Comparison of ENCODE assay signal across 1 cellular context in genomic region chr12:31948697-31949359, GRCh38.
TF ChIP-seq lines count a peak whose summit lies in the region.
"Not testable (repeated sequence)": the region's sequence is repeated elsewhere in the genome, so short reads cannot be mapped to it uniquely, and the experiment has no call there.

No MANE protein-coding gene starts in this region.

TF ChIP-seq in HepG2, 621 proteins besides CTCF, POLR2A, EP300 and RAD21 (continued from another document and continues in another):
- peak; percentile 75; the same call in 1 of the 2 replicates for TF ChIP-seq ZNF414 (CRISPR knock-in tag; IDR thresholded peaks at IDR 0.05)
- TF ChIP-seq ATF2 (CRISPR knock-in tag; IDR thresholded peaks at IDR 0.05) = peak; percentile 68; the same call in 1 of the 2 replicates
- TF ChIP-seq IRF2 (CRISPR knock-in tag; IDR thresholded peaks at IDR 0.05) = 0 out of 2 replicates have a peak, but pooled peaks have one; percentile 18
- peak; percentile 43; the same call in 1 of the 2 replicates for TF ChIP-seq ZNF746 (CRISPR knock-in tag; IDR thresholded peaks at IDR 0.05)
- peak; percentile 94 for TF ChIP-seq RCOR2 (CRISPR knock-in tag; IDR thresholded peaks at IDR 0.05)
- TF ChIP-seq CREB1 (IDR thresholded peaks at IDR 0.05) = peak; percentile 48; the same call in 1 of the 2 replicates
- peak; percentile 58 for TF ChIP-seq CREB1 (CRISPR knock-in tag; IDR thresholded peaks at IDR 0.05)
- TF ChIP-seq TOPORS (CRISPR knock-in tag; IDR thresholded peaks at IDR 0.05) = 0 out of 2 replicates have a peak, but pooled peaks have one; percentile 23
- TF ChIP-seq CBX5 (CRISPR knock-in tag; IDR thresholded peaks at IDR 0.05; ENCODE audit: borderline replicate concordance) = 0 out of 2 replicates have a peak, but pooled peaks have one; percentile 63
- TF ChIP-seq NR2F1 (CRISPR knock-in tag; IDR thresholded peaks at IDR 0.05) = peak; percentile 96 to 98
- TF ChIP-seq HDAC2 (CRISPR knock-in tag; IDR thresholded peaks at IDR 0.05) = peak; percentile 79
- peak; percentile 95 for TF ChIP-seq HNF4G (IDR thresholded peaks at IDR 0.05; ENCODE audit: borderline replicate concordance, low read depth, low read length)
- peak; percentile 97 for TF ChIP-seq HNF4G (CRISPR knock-in tag; IDR thresholded peaks at IDR 0.05; ENCODE audit: borderline replicate concordance, low read depth)
- peak; percentile 84 for TF ChIP-seq MED1 (CRISPR knock-in tag; IDR thresholded peaks at IDR 0.05)
- TF ChIP-seq ZNF609 (CRISPR knock-in tag; IDR thresholded peaks at IDR 0.05; ENCODE audit: borderline replicate concordance) = peak; percentile 53; the same call in 1 of the 2 replicates
- TF ChIP-seq TFE3 (CRISPR knock-in tag; IDR thresholded peaks at IDR 0.05) = peak; percentile 95
- peak; percentile 37; the same call in 1 of the 2 replicates for TF ChIP-seq IKZF5 (CRISPR knock-in tag; IDR thresholded peaks at IDR 0.05)
- peak; percentile 69 for TF ChIP-seq TBX3 (IDR thresholded peaks at IDR 0.05; ENCODE audit: borderline replicate concordance)
- TF ChIP-seq FOSL2 (CRISPR knock-in tag; IDR thresholded peaks at IDR 0.05) = peak; percentile 55; the same call in 1 of the 2 replicates
- peak; percentile 89 for TF ChIP-seq MIER3 (CRISPR knock-in tag; IDR thresholded peaks at IDR 0.05; ENCODE audit: borderline replicate concordance)
- TF ChIP-seq ZNF362 (CRISPR knock-in tag; IDR thresholded peaks at IDR 0.05; ENCODE audit: borderline replicate concordance) = peak; percentile 84
- peak; percentile 69; the same call in 1 of the 2 replicates for TF ChIP-seq ZBTB20 (CRISPR knock-in tag; IDR thresholded peaks at IDR 0.05; ENCODE audit: borderline replicate concordance, low read depth)
- TF ChIP-seq NCOA2 (CRISPR knock-in tag; IDR thresholded peaks at IDR 0.05) = peak; percentile 83
- TF ChIP-seq HOXA5 (CRISPR knock-in tag; IDR thresholded peaks at IDR 0.05) = 0 out of 2 replicates have a peak, but pooled peaks have one; percentile 35
- TF ChIP-seq MNT (IDR thresholded peaks at IDR 0.05) = peak; percentile 45
- TF ChIP-seq LCORL (IDR thresholded peaks at IDR 0.05) = not testable (repeated sequence)
- TF ChIP-seq LCORL (CRISPR knock-in tag; IDR thresholded peaks at IDR 0.05) = peak; percentile 64; the same call in 1 of the 2 replicates
- TF ChIP-seq ZBTB40 (IDR thresholded peaks at IDR 0.05) = peak; percentile 95
- TF ChIP-seq ZBTB40 (CRISPR knock-in tag; IDR thresholded peaks at IDR 0.05) = peak; percentile 97
